21 cellular contexts compared by ENCODE assay signal in genomic region chr15:27412413-27412812, GRCh38.
DNase-seq lines count a peak whose midpoint lies in the region; ATAC-seq and TF ChIP-seq lines count a peak whose summit lies in the region.
"Had no signal": no experiment of that assay in that cellular context is flagged by ENCODE, and none has a peak within 500 bp of the region (broad histone marks: within the 10 kb centered on the region; RNA-seq: fewer than 3 reads in every experiment).

No MANE protein-coding gene starts in this region.

- H3K79me2 ChIP-seq in neural progenitor cell (ENCODE audit: low read depth) = no peaks in the 10 kb centered on the region

- no peak overlapping the region for H3K27ac Mint-ChIP-seq in WTC11
- peak overlapping the region; percentile 14 for H3K27ac Mint-ChIP-seq in neural progenitor cell
- H3K27ac Mint-ChIP-seq: activated naive CD4-positive, alpha-beta T cell treated with anti-CD3 and anti-CD28 coated beads, Interleukin-2, amount 50 U/mL, for 72 hours; B cell had no signal

- peaks cover 5% of the 10 kb centered on the region for H3F3A ChIP-seq in neural progenitor cell (ENCODE audit: low read depth)

- CTCF ChIA-PET in WTC11 (lab: Charles Lee) = no interaction called here

- H3K4me3 Mint-ChIP-seq in WTC11 = no peak overlapping the region
- H3K4me3 Mint-ChIP-seq in neural progenitor cell = no peak overlapping the region
- H3K4me3 Mint-ChIP-seq: B cell had no signal

- no peak for TF ChIP-seq CTCF in WTC11 (IDR thresholded peaks at IDR 0.05)
- no peak for TF ChIP-seq CTCF in neural progenitor cell (IDR thresholded peaks at IDR 0.05)

- peaks cover 38% of the 10 kb centered on the region for H3K4me1 Mint-ChIP-seq in WTC11
- peaks cover 50% of the 10 kb centered on the region for H3K4me1 Mint-ChIP-seq in neural progenitor cell
- H3K4me1 Mint-ChIP-seq: B cell had no signal

- H3K27me3 Mint-ChIP-seq in WTC11 (ENCODE audit: low read depth) (peaks cover 4% of the 10 kb centered on the region; the same call in 1 of the 2 replicates), neural progenitor cell (ENCODE audit: insufficient read depth, low read depth) (peaks cover 6% of the 10 kb centered on the region)
- H3K27me3 Mint-ChIP-seq: B cell had no signal

- H3K36me3 Mint-ChIP-seq in WTC11 = no peaks in the 10 kb centered on the region
- no peaks in the 10 kb centered on the region for H3K36me3 Mint-ChIP-seq in neural progenitor cell

- intact Hi-C loops in left colon (cut with DNase I, micrococcal nuclease) = no loop called here

- H3K9me3 ChIP-seq in neural progenitor cell (ENCODE audit: low read depth) = no peaks in the 10 kb centered on the region
- H3K9me3 ChIP-seq: Caco-2, left ventricle myocardium inferior, upper lobe of right lung had no signal

- peaks cover 4% of the 10 kb centered on the region for H3K9me3 Mint-ChIP-seq in WTC11
- peaks cover 8% of the 10 kb centered on the region for H3K9me3 Mint-ChIP-seq in neural progenitor cell

- ATAC-seq in WTC11 (peak; percentile 82), left colon (no peak), HG02642 (IDR thresholded peaks at IDR 0.05; ENCODE audit: poor library complexity, unreplicated experiment) (no peak)
- ATAC-seq: activated naive CD4-positive, alpha-beta T cell treated with anti-CD3 and anti-CD28 coated beads, Interleukin-2, amount 50 U/mL, for 72 hours; SK-N-SH treated with all-trans-retinoic acid at 6 μM for 48 hours; upper lobe of right lung had no signal

- no peak overlapping the region for H3K4me3 ChIP-seq in neural progenitor cell
- H3K4me3 ChIP-seq: left ventricle myocardium inferior, spleen, stomach, upper lobe of right lung had no signal

- no peak overlapping the region for H2AFZ ChIP-seq in neural progenitor cell (replicated peaks)

- H3K27ac ChIP-seq in neural progenitor cell = no peak overlapping the region
- H3K27ac ChIP-seq: left ventricle myocardium inferior, spleen, stomach, upper lobe of right lung had no signal

- H3K36me3 ChIP-seq in neural progenitor cell = no peaks in the 10 kb centered on the region
- H3K36me3 ChIP-seq: left ventricle myocardium inferior, spleen, stomach, upper lobe of right lung had no signal

- H3K9ac ChIP-seq in neural progenitor cell = no peak overlapping the region

- H3K27me3 ChIP-seq in neural progenitor cell = no peaks in the 10 kb centered on the region
- H3K27me3 ChIP-seq: spleen, upper lobe of right lung had no signal

- H3K4me2 ChIP-seq in neural progenitor cell = no peak overlapping the region

- peaks cover 45% of the 10 kb centered on the region for H3K4me1 ChIP-seq in neural progenitor cell
- H3K4me1 ChIP-seq: Caco-2, left ventricle myocardium inferior, spleen, stomach, upper lobe of right lung had no signal

- DNase-seq in NCI-H2029 treated with DMSO at 0.1 percent for 48 hours (lab: John Stamatoyannopoulos, UW) (peak; percentile 8), NCI-H2029 (lab: John Stamatoyannopoulos, UW) (no peak), NCI-H2081 (lab: John Stamatoyannopoulos, UW) (peak; percentile 38 to 81), WTC11 (ENCODE audit: low spot score) (peak; percentile 21), neural progenitor cell (ENCODE audit: low spot score) (peak; percentile 37), foreskin melanocyte (no peak), left colon (no peak)
- DNase-seq: activated CD4-positive, alpha-beta T cell treated with anti-CD3 and anti-CD28 coated beads for 1 hour; Caco-2; left ventricle myocardium inferior; NCI-H1105; NCI-H2227 treated with DMSO at 0.1 percent for 48 hours; RPMI8226; spleen; stimulated activated CD4-positive, alpha-beta T cell treated with anti-CD3 and anti-CD28 coated beads, Interleukin-4, amount 100 ng/mL, for 24 hours; stomach; upper lobe of right lung had no signal

- POLR2A ChIA-PET in WTC11 (lab: Charles Lee) = no interaction called here

- no peaks in the 10 kb centered on the region for H4K20me1 ChIP-seq in neural progenitor cell (ENCODE audit: low read depth)

TF ChIP-seq in WTC11, 78 proteins besides CTCF, POLR2A, EP300 and RAD21:
- no peak for TF ChIP-seq ZMAT4 (CRISPR knock-in tag; IDR thresholded peaks at IDR 0.05)
- TF ChIP-seq TEAD1 (CRISPR knock-in tag; IDR thresholded peaks at IDR 0.05) = no peak
- TF ChIP-seq ZNF512 (CRISPR knock-in tag; IDR thresholded peaks at IDR 0.05; ENCODE audit: borderline replicate concordance) = no peak
- TF ChIP-seq PRDM15 (CRISPR knock-in tag; IDR thresholded peaks at IDR 0.05) = no peak
- no peak for TF ChIP-seq MXD4 (CRISPR knock-in tag; IDR thresholded peaks at IDR 0.05; ENCODE audit: borderline replicate concordance)
- no peak for TF ChIP-seq MAX (CRISPR knock-in tag; IDR thresholded peaks at IDR 0.05)
- no peak for TF ChIP-seq AR (CRISPR knock-in tag; IDR thresholded peaks at IDR 0.05)
- TF ChIP-seq SOX15 (CRISPR knock-in tag; IDR thresholded peaks at IDR 0.05) = no peak
- no peak for TF ChIP-seq ZNF263 (CRISPR knock-in tag; IDR thresholded peaks at IDR 0.05; ENCODE audit: low read depth)

Comparison
In these comparisons a context has a peak if more than half of its experiments do, and no peak if none do; other contexts are left out.
1. DNase-seq: peak in NCI-H2029 treated with DMSO at 0.1 percent for 48 hours (single experiment), NCI-H2081 (2 of 2), WTC11 (single experiment) and neural progenitor cell (single experiment); none in NCI-H2029 (single experiment), foreskin melanocyte (single experiment) and left colon (0 of 2).